In genomic region chr3:131386429-131386926, GRCh38 we compare ENCODE assay signal across 8 cellular contexts. TPM values are rescaled to one million over a fixed set of nuclear protein-coding genes. Genes with fewer than 3 reads are reported as not detected.
A peak's percentile ranks its signal among the peaks of the same experiment; 100 is the strongest.
DNase-seq lines count a peak whose midpoint lies in the region; ATAC-seq and TF ChIP-seq lines count a peak whose summit lies in the region.

No MANE protein-coding gene starts in this region.

- no peak overlapping the region for H3K4me3 Mint-ChIP-seq in activated T-cell treated with anti-CD3 and anti-CD28 coated beads, Interleukin-2, amount 50 U/mL, for 24 hours

- H3K23ac ChIP-seq in mesendoderm (ENCODE audit: low read length), result no peak overlapping the region

- peaks cover 15% of the 10 kb centered on the region for H3K4me1 ChIP-seq in colonic mucosa
- H3K4me1 ChIP-seq in mesendoderm (ENCODE audit: control insufficient read depth, low read depth, low read length), result no peaks in the 10 kb centered on the region
- peaks cover 55 to 63% (median 61%) of the 10 kb centered on the region in 4 donors for H3K4me1 ChIP-seq in upper lobe of left lung

- H3K27ac ChIP-seq in colonic mucosa, result peak overlapping the region; percentile 68
- H3K27ac ChIP-seq in mesendoderm (ENCODE audit: low read depth, low read length), result no peak overlapping the region
- H3K27ac ChIP-seq in upper lobe of left lung, result peak overlapping the region; percentile 80 to 98 (median 88)

- no peak overlapping the region for H2BK15ac ChIP-seq in mesendoderm (replicated peaks; ENCODE audit: low read depth)

- H3K9me3 Mint-ChIP-seq in activated T-cell treated with anti-CD3 and anti-CD28 coated beads, Interleukin-2, amount 50 U/mL, for 24 hours, result no peaks in the 10 kb centered on the region

- ATAC-seq in upper lobe of left lung (ENCODE audit: low FRiP score in 2 of 2) (peak; percentile 76 to 90), HG02623 (IDR thresholded peaks at IDR 0.05; ENCODE audit: unreplicated experiment) (no peak), HG02885 (IDR thresholded peaks at IDR 0.05; ENCODE audit: poor library complexity, unreplicated experiment) (no peak), GM18520 (IDR thresholded peaks at IDR 0.05; ENCODE audit: unreplicated experiment) (no peak)

- H4K8ac ChIP-seq in mesendoderm (ENCODE audit: low read depth, low read length), result no peak overlapping the region

- H3K9ac ChIP-seq in colonic mucosa (ENCODE audit: low read depth in 2 of 2, low read length in 2 of 2) (peak overlapping the region in 1 of 2 donors; percentile 7), mesendoderm (ENCODE audit: low read length) (no peak overlapping the region)

- peaks cover 4% of the 10 kb centered on the region for H3K79me1 ChIP-seq in mesendoderm (ENCODE audit: low read length)

- peaks cover 28% of the 10 kb centered on the region for H3K4me1 Mint-ChIP-seq in activated T-cell treated with anti-CD3 and anti-CD28 coated beads, Interleukin-2, amount 50 U/mL, for 24 hours (ENCODE audit: low read depth)

- H3K56ac ChIP-seq in mesendoderm (ENCODE audit: low read length), result no peak overlapping the region

- H3K4me3 ChIP-seq in colonic mucosa (no peak overlapping the region), mesendoderm (ENCODE audit: low read length) (no peak overlapping the region), upper lobe of left lung (no peak overlapping the region)

- H2BK120ac ChIP-seq in mesendoderm (ENCODE audit: low read depth, low read length), result no peak overlapping the region

- TF ChIP-seq POLR2A in upper lobe of left lung (IDR thresholded peaks at IDR 0.05), result peak in 1 of 4 donors; percentile 50

- H3K4ac ChIP-seq in mesendoderm (ENCODE audit: low read depth, low read length), result no peak overlapping the region

- TF ChIP-seq EP300 in upper lobe of left lung (IDR thresholded peaks at IDR 0.05), result peak; percentile 43 to 99 (median 96)

- intact Hi-C loops in colonic mucosa (cut with DNase I), result loop anchor here (5.0 kb wide), 1 partner anchor 116 kb away; the partner anchor contains the start of gene MRPL3

- DNase-seq in activated T-cell treated with anti-CD3 and anti-CD28 coated beads, Interleukin-2, amount 50 U/mL, for 24 hours, result no peak
- no peak for DNase-seq in activated T-cell treated with anti-CD3 and anti-CD28 coated beads, Interleukin-2, amount 50 U/mL, for 1 hour
- DNase-seq in colonic mucosa (peak; percentile 86), mesendoderm (peak; percentile 25), upper lobe of left lung (peak in 1 of 2 donors; percentile 94)

- no peak overlapping the region for H2AK5ac ChIP-seq in mesendoderm (ENCODE audit: low read length)

- H3K36me3 Mint-ChIP-seq in activated T-cell treated with anti-CD3 and anti-CD28 coated beads, Interleukin-2, amount 50 U/mL, for 24 hours (ENCODE audit: low read depth), result peaks cover 12% of the 10 kb centered on the region

- H3K27me3 Mint-ChIP-seq in activated T-cell treated with anti-CD3 and anti-CD28 coated beads, Interleukin-2, amount 50 U/mL, for 24 hours, result no peaks in the 10 kb centered on the region

- H3K27me3 ChIP-seq in colonic mucosa, result no peaks in the 10 kb centered on the region
- H3K27me3 ChIP-seq in mesendoderm (ENCODE audit: insufficient read depth, low read length, poor library complexity), result no peaks in the 10 kb centered on the region
- H3K27me3 ChIP-seq in upper lobe of left lung, result no peaks in the 10 kb centered on the region

- no peak overlapping the region for H4K5ac ChIP-seq in mesendoderm (ENCODE audit: low read length)

- H3K36me3 ChIP-seq in colonic mucosa (no peaks in the 10 kb centered on the region), mesendoderm (ENCODE audit: control insufficient read depth, insufficient read depth, low read length) (no peaks in the 10 kb centered on the region), upper lobe of left lung (peaks cover 0 to 23% (median 6%) of the 10 kb centered on the region in 4 donors)

- no CpG with 5 or more reads among the region's 5 CpGs for WGBS in mesendoderm (ENCODE audit: extremely low coverage, insufficient coverage, low lambda C conversion rate)
- 19 to 23% methylated on average over 5 of the region's 5 CpGs for WGBS in upper lobe of left lung, 2 donors

- H3K4me2 ChIP-seq in mesendoderm (ENCODE audit: low read length), result no peak overlapping the region

- H3K9me3 ChIP-seq in colonic mucosa (no peaks in the 10 kb centered on the region), upper lobe of left lung (no peaks in the 10 kb centered on the region)

- H3K18ac ChIP-seq in mesendoderm (ENCODE audit: low read length), result no peak overlapping the region

- TF ChIP-seq CTCF in colonic mucosa (IDR thresholded peaks at IDR 0.05), result no peak
- TF ChIP-seq CTCF in upper lobe of left lung (IDR thresholded peaks at IDR 0.05), result peak in 1 of 6 experiments; percentile 7

- H3K27ac Mint-ChIP-seq in activated T-cell treated with anti-CD3 and anti-CD28 coated beads, Interleukin-2, amount 50 U/mL, for 24 hours, result peak overlapping the region; percentile 28

- H3K79me2 ChIP-seq in mesendoderm (ENCODE audit: control insufficient read depth, insufficient read depth, low read length), result no peaks in the 10 kb centered on the region

- no peak overlapping the region for H2BK5ac ChIP-seq in mesendoderm (ENCODE audit: low read length)

RNA-seq across cellular contexts. Expression of gene NUDT16, which starts 4.9 kb away (rescaled TPM):
- total RNA-seq in colonic mucosa (10 to 100 TPM; 37.7 to 39.4 TPM), upper lobe of left lung (10 to 100 TPM; 35.0 to 70.8 (median 63.4) TPM)
- 8.3 TPM for polyA plus RNA-seq in mesendoderm (2013, experiment 1 of 2)
- 8.4 TPM for polyA plus RNA-seq in mesendoderm (2013, experiment 2 of 2)

Comparison
In these comparisons a context has a peak if more than half of its experiments do, and no peak if none do; other contexts are left out.
1. DNase-seq: peak in colonic mucosa (single experiment) and mesendoderm (single experiment); none in activated T-cell treated with anti-CD3 and anti-CD28 coated beads, Interleukin-2, amount 50 U/mL, for 24 hours (single experiment) and activated T-cell treated with anti-CD3 and anti-CD28 coated beads, Interleukin-2, amount 50 U/mL, for 1 hour (single experiment).
2. ATAC-seq: peak in upper lobe of left lung (2 of 2); none in HG02623 (single experiment), HG02885 (single experiment) and GM18520 (single experiment).